In the genomic region with DNA sequence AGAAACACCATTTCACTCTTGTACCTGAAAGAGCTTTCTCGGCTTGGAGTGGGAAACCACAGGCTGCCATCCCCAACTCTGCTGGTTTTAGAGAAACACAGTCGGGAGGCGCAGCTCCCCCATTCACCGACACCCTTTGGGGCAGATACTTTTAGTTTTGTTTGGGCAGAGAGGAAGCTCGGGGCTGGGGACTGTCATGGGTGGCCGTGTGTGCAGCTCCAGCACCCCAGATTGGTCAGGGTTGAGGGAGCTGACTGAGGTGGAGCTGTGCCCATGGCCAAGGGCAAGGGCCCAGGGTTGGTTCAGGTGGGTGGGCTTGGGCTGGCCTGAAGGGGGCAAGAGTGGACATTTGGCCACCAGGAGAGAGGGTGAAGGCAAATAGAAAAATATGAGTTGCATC, we compare ENCODE assay signal across 27 cellular contexts.
"Had no signal": no experiment of that assay in that cellular context is flagged by ENCODE, and none has a peak within 500 bp of the region (broad histone marks: within the 10 kb centered on the region; RNA-seq: fewer than 3 reads in every experiment).

No MANE protein-coding gene starts in this region.

- H3K4me3 Mint-ChIP-seq: immature natural killer cell; naive thymus-derived CD4-positive, alpha-beta T cell; natural killer cell treated with Interleukin-12 subunit alpha and Interleukin-12 subunit beta and Interleukin-15 and Interleukin-18, amount 100 ng/mL, for 72 hours; stimulated activated effector memory CD8-positive, alpha-beta T cell treated with anti-CD3 and anti-CD28 coated beads, Interleukin-12 subunit alpha, Interleukin-12 subunit beta, amount 100 ng/mL, for 72 hours had no signal

- H3K27ac ChIP-seq: left lung, lower lobe of right lung, pancreas, prostate gland, sigmoid colon, spleen, stomach, testis, thyroid gland, transverse colon, upper lobe of left lung had no signal

- H3K27ac Mint-ChIP-seq: natural killer cell treated with Interleukin-12 subunit alpha and Interleukin-12 subunit beta and Interleukin-15 and Interleukin-18, amount 100 ng/mL, for 72 hours; stimulated activated effector memory CD8-positive, alpha-beta T cell treated with anti-CD3 and anti-CD28 coated beads, Interleukin-12 subunit alpha, Interleukin-12 subunit beta, amount 100 ng/mL, for 72 hours had no signal

- H3K36me3 Mint-ChIP-seq: immature natural killer cell; natural killer cell treated with Interleukin-12 subunit alpha and Interleukin-12 subunit beta and Interleukin-15 and Interleukin-18, amount 100 ng/mL, for 72 hours; stimulated activated effector memory CD8-positive, alpha-beta T cell treated with anti-CD3 and anti-CD28 coated beads, Interleukin-12 subunit alpha, Interleukin-12 subunit beta, amount 100 ng/mL, for 72 hours had no signal

- DNase-seq: hypothalamus; immature natural killer cell; kidney; left colon; left lung; lower lobe of right lung; mammary epithelial cell; mesenchymal stem cell; midbrain; mucosa of descending colon; naive thymus-derived CD4-positive, alpha-beta T cell; pancreas; retina; right cardiac atrium; sigmoid colon; small intestine; spleen; stimulated activated CD4-positive, alpha-beta T cell treated with anti-CD3 and anti-CD28 coated beads, Interleukin-4, amount 100 ng/mL, for 24 hours; stimulated activated naive CD4-positive, alpha-beta T cell; stomach; testis; thyroid gland; transverse colon; upper lobe of left lung had no signal

- H3K4me1 ChIP-seq: pancreas, prostate gland, transverse colon had no signal

- H3K36me3 ChIP-seq: left lung, lower lobe of right lung, pancreas, prostate gland, sigmoid colon, spleen, stomach, thyroid gland, transverse colon, upper lobe of left lung had no signal

- ATAC-seq: left colon; left lung; lower lobe of right lung; mucosa of descending colon; naive thymus-derived CD4-positive, alpha-beta T cell; natural killer cell treated with Interleukin-12 subunit alpha and Interleukin-12 subunit beta and Interleukin-15 and Interleukin-18, amount 100 ng/mL, for 72 hours; pancreas; right cardiac atrium; stimulated activated effector memory CD8-positive, alpha-beta T cell treated with anti-CD3 and anti-CD28 coated beads, Interleukin-12 subunit alpha, Interleukin-12 subunit beta, amount 100 ng/mL, for 72 hours had no signal

- H3K27me3 ChIP-seq: pancreas, testis, thyroid gland, upper lobe of left lung had no signal

- H3K9me3 Mint-ChIP-seq: naive thymus-derived CD4-positive, alpha-beta T cell; natural killer cell treated with Interleukin-12 subunit alpha and Interleukin-12 subunit beta and Interleukin-15 and Interleukin-18, amount 100 ng/mL, for 72 hours; stimulated activated effector memory CD8-positive, alpha-beta T cell treated with anti-CD3 and anti-CD28 coated beads, Interleukin-12 subunit alpha, Interleukin-12 subunit beta, amount 100 ng/mL, for 72 hours had no signal

- H3K4me3 ChIP-seq: left lung, lower lobe of right lung, mucosa of descending colon, pancreas, prostate gland, sigmoid colon, spleen, stomach, testis, thyroid gland, transverse colon, upper lobe of left lung had no signal

- H3K4me1 Mint-ChIP-seq: naive thymus-derived CD4-positive, alpha-beta T cell had no signal
